12 cellular contexts compared by ENCODE assay signal in the genomic region with DNA sequence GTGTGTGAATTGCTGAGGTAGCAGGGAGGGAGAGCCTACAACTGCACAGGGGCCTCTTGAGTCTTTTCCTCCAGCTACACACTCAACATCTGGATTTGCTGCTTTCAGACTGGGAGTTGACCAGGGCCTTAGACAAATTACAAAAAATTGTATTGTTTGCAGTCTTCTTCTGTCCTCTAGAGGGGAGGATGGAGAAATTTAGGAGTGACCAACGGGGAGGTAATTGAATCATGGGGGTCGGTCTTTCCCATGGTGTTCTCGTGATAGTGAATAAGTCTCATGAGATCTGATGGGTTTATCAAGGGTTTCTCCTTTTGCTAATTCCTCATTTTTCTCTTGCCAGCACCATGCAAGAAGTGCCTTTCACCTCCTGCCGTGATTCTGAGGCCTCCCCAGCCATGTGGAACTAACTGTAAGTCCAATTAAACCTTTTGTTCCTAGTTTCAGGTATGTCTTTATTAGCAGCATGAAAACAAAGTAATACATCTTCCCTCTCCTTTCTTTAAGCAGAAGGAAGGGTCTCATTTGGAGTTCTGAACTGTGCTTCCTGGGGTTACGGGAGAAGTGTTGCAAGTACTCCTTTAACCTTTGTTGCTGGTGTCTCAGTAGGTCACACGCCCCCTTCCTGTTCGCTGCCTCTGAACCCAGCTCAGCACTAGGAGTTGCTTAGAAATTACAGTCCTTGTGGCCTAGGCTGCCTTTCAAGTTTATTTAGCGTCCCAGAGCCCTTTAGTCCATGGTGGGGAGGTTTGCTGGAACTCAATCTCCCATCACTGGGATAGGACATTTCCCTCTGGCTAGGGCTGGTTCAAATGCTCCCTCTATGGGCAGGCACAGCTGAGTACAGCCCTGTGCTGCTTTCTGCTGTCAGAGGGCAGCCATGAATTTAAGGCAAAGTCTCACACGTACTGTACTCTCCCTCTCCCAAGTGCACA. TPM values are rescaled to one million over a fixed set of nuclear protein-coding genes. Genes with fewer than 3 reads are reported as not detected.
DNase-seq lines count a peak whose midpoint lies in the region; ATAC-seq and TF ChIP-seq lines count a peak whose summit lies in the region.
"Had no signal": no experiment of that assay in that cellular context is flagged by ENCODE, and none has a peak within 500 bp of the region (broad histone marks: within the 10 kb centered on the region; RNA-seq: fewer than 3 reads in every experiment).

No MANE protein-coding gene starts in this region.

- H3K36me3 ChIP-seq in BLaER1 treated with 17β-estradiol and CSF1 and Interleukin-3, amounts not matched to agents 10 nM and 100 nM, result no peaks in the 10 kb centered on the region
- H3K36me3 ChIP-seq in SK-N-SH (replicated peaks in 1 of 2; ENCODE audit: control insufficient read depth in 1 of 2, insufficient read depth in 2 of 2, low read length in 1 of 2) (no peaks in the 10 kb centered on the region), left lung (no peaks in the 10 kb centered on the region)
- H3K36me3 ChIP-seq: heart right ventricle, suprapubic skin had no signal

- H3K27me3 ChIP-seq in BLaER1 treated with 17β-estradiol and CSF1 and Interleukin-3, amounts not matched to agents 10 nM and 100 nM, result peaks cover 0 to 83% (median 0%) of the 10 kb centered on the region in 11 experiments; a peak in 6 of 22 replicates
- H3K27me3 ChIP-seq in SK-N-SH (ENCODE audit: insufficient read depth) (peaks cover 6% of the 10 kb centered on the region; the same call in 1 of the 2 replicates), left lung (no peaks in the 10 kb centered on the region)

- H3K4me3 ChIP-seq in BLaER1 treated with 17β-estradiol and CSF1 and Interleukin-3, amounts not matched to agents 10 nM and 100 nM, result no peak overlapping the region
- H3K4me3 ChIP-seq in SK-N-SH (ENCODE audit: low read depth in 2 of 2, low read length in 1 of 2) (no peak overlapping the region), left lung (no peak overlapping the region)
- H3K4me3 ChIP-seq: heart right ventricle, suprapubic skin had no signal

- no peak for TF ChIP-seq CTCF in SK-N-SH (IDR thresholded peaks at IDR 0.05)
- no peak for TF ChIP-seq CTCF in left lung (IDR thresholded peaks at IDR 0.05)

- WGBS in SK-N-SH (ENCODE audit: low lambda C conversion rate), result 16% methylated on average over 9 of the region's 9 CpGs

- POLR2A ChIA-PET in SK-N-SH (lab: Yijun Ruan, JAX), result no interaction called here

- DNase-seq in SK-N-SH (no peak), left lung (no peak), left cardiac atrium (no peak)
- DNase-seq: heart right ventricle, retina had no signal

- peak; percentile 2; the same call in 1 of the 2 replicates for TF ChIP-seq RAD21 in SK-N-SH (IDR thresholded peaks at IDR 0.05; ENCODE audit: low read length)

- no peaks in the 10 kb centered on the region for H3K9me3 ChIP-seq in BLaER1 treated with 17β-estradiol and CSF1 and Interleukin-3, amounts not matched to agents 10 nM and 100 nM (replicated peaks in 1 of 11)
- H3K9me3 ChIP-seq in SK-N-SH (no peaks in the 10 kb centered on the region), left lung (no peaks in the 10 kb centered on the region)
- H3K9me3 ChIP-seq: heart right ventricle, suprapubic skin had no signal

- CTCF ChIA-PET in SK-N-SH (lab: Yijun Ruan, JAX), result interaction anchor here (1.3 to 2.1 kb wide), 3 partner anchors 18 to 87 kb away, joined by 5 read pairs; no protein-coding TSS in a partner anchor

- peaks cover 24 to 55% (median 44%) of the 10 kb centered on the region in 10 experiments for H3K4me1 ChIP-seq in BLaER1 treated with 17β-estradiol and CSF1 and Interleukin-3, amounts not matched to agents 10 nM and 100 nM
- H3K4me1 ChIP-seq in SK-N-SH (ENCODE audit: control insufficient read depth in 1 of 2, insufficient read depth in 2 of 2, low read depth in 1 of 2, low read length in 1 of 2), result no peaks in the 10 kb centered on the region
- H3K4me1 ChIP-seq in left lung, result no peaks in the 10 kb centered on the region
- H3K4me1 ChIP-seq: heart right ventricle had no signal

- no peak for TF ChIP-seq POLR2A in GM18505 (IDR thresholded peaks at IDR 0.05; ENCODE audit: borderline replicate concordance, extremely low read depth, insufficient read depth, insufficient read length)

- peaks cover 0 to 20% (median 0%) of the 10 kb centered on the region in 11 experiments; a peak in 4 of 22 replicates for H4K20me1 ChIP-seq in BLaER1 treated with 17β-estradiol and CSF1 and Interleukin-3, amounts not matched to agents 10 nM and 100 nM
- no peaks in the 10 kb centered on the region for H4K20me1 ChIP-seq in SK-N-SH (ENCODE audit: insufficient read depth)

- H3K4me2 ChIP-seq in BLaER1 treated with 17β-estradiol and CSF1 and Interleukin-3, amounts not matched to agents 10 nM and 100 nM, result peak overlapping the region; percentile 41 to 85 (median 79)
- no peak overlapping the region for H3K4me2 ChIP-seq in SK-N-SH

- intact Hi-C loops in left lung (cut with DNase I), result no loop called here
- intact Hi-C loops in left cardiac atrium (cut with DNase I), result no loop called here

- H2AFZ ChIP-seq in SK-N-SH (ENCODE audit: low read depth), result no peak overlapping the region

- no peaks in the 10 kb centered on the region for H3F3A ChIP-seq in SK-N-SH (replicated peaks; ENCODE audit: insufficient read depth)

- no peak overlapping the region; a peak in 1 of 22 replicates for H3K27ac ChIP-seq in BLaER1 treated with 17β-estradiol and CSF1 and Interleukin-3, amounts not matched to agents 10 nM and 100 nM
- H3K27ac ChIP-seq in SK-N-SH (ENCODE audit: low read depth in 2 of 2, low read length in 1 of 2) (no peak overlapping the region), left lung (no peak overlapping the region)
- H3K27ac ChIP-seq: heart right ventricle, suprapubic skin had no signal

- H3K9me2 ChIP-seq in SK-N-SH, result no peaks in the 10 kb centered on the region

- H3K9ac ChIP-seq in BLaER1 treated with 17β-estradiol and CSF1 and Interleukin-3, amounts not matched to agents 10 nM and 100 nM, result no peak overlapping the region
- no peak overlapping the region for H3K9ac ChIP-seq in SK-N-SH

- no peaks in the 10 kb centered on the region for H3K79me2 ChIP-seq in SK-N-SH (ENCODE audit: insufficient read depth)

- TF ChIP-seq EP300 in SK-N-SH (IDR thresholded peaks at IDR 0.05; ENCODE audit: borderline replicate concordance in 1 of 2, low read depth in 1 of 2, low read length in 1 of 2), result no peak

- peak; percentile 47 for ATAC-seq in GM19351 (IDR thresholded peaks at IDR 0.05; ENCODE audit: unreplicated experiment)
- ATAC-seq in left lung, result peak; percentile 35
- ATAC-seq in GM18505 (IDR thresholded peaks at IDR 0.05; ENCODE audit: unreplicated experiment), result no peak
- no peak for ATAC-seq in HG02938 (IDR thresholded peaks at IDR 0.05; ENCODE audit: unreplicated experiment)
- ATAC-seq in left cardiac atrium, result no peak
- ATAC-seq in GM19035 (IDR thresholded peaks at IDR 0.05; ENCODE audit: unreplicated experiment), result no peak

TF ChIP-seq in SK-N-SH, 30 proteins besides CTCF, POLR2A, EP300 and RAD21 (continues in another document):
- TF ChIP-seq SIN3A (IDR thresholded peaks at IDR 0.05; ENCODE audit: borderline replicate concordance, low read depth, low read length) (no peak), POLR2AphosphoS5 (IDR thresholded peaks at IDR 0.05; ENCODE audit: low read depth, low read length) (no peak), TEAD4 (IDR thresholded peaks at IDR 0.05; ENCODE audit: borderline replicate concordance, insufficient read depth) (no peak), GATA2 (CRISPR knock-in tag; IDR thresholded peaks at IDR 0.05) (no peak), NFIC (IDR thresholded peaks at IDR 0.05; ENCODE audit: borderline replicate concordance) (no peak), FOSL2 (IDR thresholded peaks at IDR 0.05; ENCODE audit: borderline replicate concordance, low read depth) (no peak), FOXM1 (IDR thresholded peaks at IDR 0.05; ENCODE audit: low read depth) (no peak), RCOR1 (IDR thresholded peaks at IDR 0.05; ENCODE audit: low read length) (no peak)
- TF ChIP-seq, protein P1, sequence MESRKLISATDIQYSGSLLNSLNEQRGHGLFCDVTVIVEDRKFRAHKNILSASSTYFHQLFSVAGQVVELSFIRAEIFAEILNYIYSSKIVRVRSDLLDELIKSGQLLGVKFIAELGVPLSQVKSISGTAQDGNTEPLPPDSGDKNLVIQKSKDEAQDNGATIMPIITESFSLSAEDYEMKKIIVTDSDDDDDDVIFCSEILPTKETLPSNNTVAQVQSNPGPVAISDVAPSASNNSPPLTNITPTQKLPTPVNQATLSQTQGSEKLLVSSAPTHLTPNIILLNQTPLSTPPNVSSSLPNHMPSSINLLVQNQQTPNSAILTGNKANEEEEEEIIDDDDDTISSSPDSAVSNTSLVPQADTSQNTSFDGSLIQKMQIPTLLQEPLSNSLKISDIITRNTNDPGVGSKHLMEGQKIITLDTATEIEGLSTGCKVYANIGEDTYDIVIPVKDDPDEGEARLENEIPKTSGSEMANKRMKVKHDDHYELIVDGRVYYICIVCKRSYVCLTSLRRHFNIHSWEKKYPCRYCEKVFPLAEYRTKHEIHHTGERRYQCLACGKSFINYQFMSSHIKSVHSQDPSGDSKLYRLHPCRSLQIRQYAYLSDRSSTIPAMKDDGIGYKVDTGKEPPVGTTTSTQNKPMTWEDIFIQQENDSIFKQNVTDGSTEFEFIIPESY (IDR thresholded peaks at IDR 0.05; ENCODE audit: borderline replicate concordance, low read depth), result no peak
- TF ChIP-seq, protein P2, sequence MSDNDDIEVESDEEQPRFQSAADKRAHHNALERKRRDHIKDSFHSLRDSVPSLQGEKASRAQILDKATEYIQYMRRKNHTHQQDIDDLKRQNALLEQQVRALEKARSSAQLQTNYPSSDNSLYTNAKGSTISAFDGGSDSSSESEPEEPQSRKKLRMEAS (IDR thresholded peaks at IDR 0.05; ENCODE audit: low read depth), result no peak

RNA-seq across cellular contexts. Expression of a gene that starts 4.4 kb away (rescaled TPM):
- not detected in 2 replicates for polyA plus RNA-seq in SK-N-SH (2012; rRNA removed)
- not detected in 2 replicates for polyA plus RNA-seq in SK-N-SH (2012; cell fraction: cytosol; rRNA removed)
- polyA plus RNA-seq in SK-N-SH (2012; cell fraction: nucleus; rRNA removed), result not detected in 2 replicates
- total RNA-seq in left lung, result not detected
- not detected for total RNA-seq in left cardiac atrium
- total RNA-seq: activated T-helper 2 cell treated with anti-CD3 and anti-CD28 coated beads, Interferon-gamma antibody, Interleukin-2, Interleukin-4, amounts not matched to agents 10 μg/mL and 5 μg/mL and 100 μg/mL, durations not matched to agents 14 hours and 24 hours and 36 hours; heart right ventricle; suprapubic skin had no signal
- polyA plus RNA-seq: heart right ventricle had no signal

RNA-seq across cellular contexts. Expression of a gene that starts 26.9 kb away (rescaled TPM):
- not detected in 2 replicates for polyA plus RNA-seq in SK-N-SH (2012; rRNA removed)
- not detected in 2 replicates for polyA plus RNA-seq in SK-N-SH (2012; cell fraction: cytosol; rRNA removed)
- polyA plus RNA-seq in SK-N-SH (2012; cell fraction: nucleus; rRNA removed), result not detected in 2 replicates
- total RNA-seq in left lung (not detected), left cardiac atrium (not detected)
- total RNA-seq: activated T-helper 2 cell treated with anti-CD3 and anti-CD28 coated beads, Interferon-gamma antibody, Interleukin-2, Interleukin-4, amounts not matched to agents 10 μg/mL and 5 μg/mL and 100 μg/mL, durations not matched to agents 14 hours and 24 hours and 36 hours; heart right ventricle; suprapubic skin had no signal
- polyA plus RNA-seq: heart right ventricle had no signal

RNA-seq across cellular contexts. Expression of a gene that starts 28.2 kb away (rescaled TPM):
- polyA plus RNA-seq in SK-N-SH (2012; rRNA removed), result not detected in 2 replicates
- not detected in 2 replicates for polyA plus RNA-seq in SK-N-SH (2012; cell fraction: cytosol; rRNA removed)
- not detected in 2 replicates for polyA plus RNA-seq in SK-N-SH (2012; cell fraction: nucleus; rRNA removed)
- total RNA-seq in left lung, result not detected
- total RNA-seq in left cardiac atrium, result not detected
- total RNA-seq: activated T-helper 2 cell treated with anti-CD3 and anti-CD28 coated beads, Interferon-gamma antibody, Interleukin-2, Interleukin-4, amounts not matched to agents 10 μg/mL and 5 μg/mL and 100 μg/mL, durations not matched to agents 14 hours and 24 hours and 36 hours; heart right ventricle; suprapubic skin had no signal
- polyA plus RNA-seq: heart right ventricle had no signal

RNA-seq across cellular contexts. Expression of a gene that starts 45.5 kb away (rescaled TPM):
- not detected in 2 replicates for polyA plus RNA-seq in SK-N-SH (2012; rRNA removed)
- not detected in 2 replicates for polyA plus RNA-seq in SK-N-SH (2012; cell fraction: cytosol; rRNA removed)
- polyA plus RNA-seq in SK-N-SH (2012; cell fraction: nucleus; rRNA removed), result not detected in 2 replicates
- total RNA-seq in left lung, result not detected
- not detected for total RNA-seq in left cardiac atrium
- total RNA-seq: activated T-helper 2 cell treated with anti-CD3 and anti-CD28 coated beads, Interferon-gamma antibody, Interleukin-2, Interleukin-4, amounts not matched to agents 10 μg/mL and 5 μg/mL and 100 μg/mL, durations not matched to agents 14 hours and 24 hours and 36 hours; heart right ventricle; suprapubic skin had no signal
- polyA plus RNA-seq: heart right ventricle had no signal

Comparison
In these comparisons a context has a peak if more than half of its experiments do, and no peak if none do; other contexts are left out.
1. ATAC-seq: peak in GM19351 (single experiment) and left lung (single experiment); none in GM18505 (single experiment), HG02938 (single experiment), left cardiac atrium (0 of 2) and GM19035 (single experiment).